13 cellular contexts compared by ENCODE assay signal in genomic region chr1:31787261-31787660, GRCh38. TPM values are rescaled to one million over a fixed set of nuclear protein-coding genes. Genes with fewer than 3 reads are reported as not detected.
DNase-seq lines count a peak whose midpoint lies in the region; ATAC-seq and TF ChIP-seq lines count a peak whose summit lies in the region.
"Had no signal": no experiment of that assay in that cellular context is flagged by ENCODE, and none has a peak within 500 bp of the region (broad histone marks: within the 10 kb centered on the region; RNA-seq: fewer than 3 reads in every experiment).

No MANE protein-coding gene starts in this region.

- no peak for TF ChIP-seq POLR2A in breast epithelium (IDR thresholded peaks at IDR 0.05)

- CTCF ChIA-PET in SK-N-SH (lab: Yijun Ruan, JAX): interaction anchor here (3.5 to 21.1 kb wide), 6 partner anchors 25 to 177 kb away, joined by 20 to 707 read pairs (median 68); partner anchors contain the start of genes ADGRB2 and SPOCD1
- CTCF ChIA-PET in HEK293 (lab: Yijun Ruan, JAX): interaction anchor here (0.6 to 3.1 kb wide), 4 partner anchors 20 to 224 kb away, joined by 3 to 51 read pairs (median 6); partner anchors contain the start of gene ADGRB2

- peak overlapping the region; percentile 88 for H3K4me3 Mint-ChIP-seq in nephron progenitor cell

- H3K27me3 ChIP-seq in SK-N-SH (ENCODE audit: insufficient read depth) (no peaks in the 10 kb centered on the region), breast epithelium (no peaks in the 10 kb centered on the region)
- H3K27me3 ChIP-seq: Peyer's patch had no signal

- H3K9me3 ChIP-seq in SK-N-SH: no peaks in the 10 kb centered on the region
- H3K9me3 ChIP-seq in HEK293 (ENCODE audit: control insufficient read depth, insufficient read depth, low read depth, low read length): no peaks in the 10 kb centered on the region
- no peaks in the 10 kb centered on the region for H3K9me3 ChIP-seq in breast epithelium
- H3K9me3 ChIP-seq: Peyer's patch had no signal

- H3K36me3 ChIP-seq in SK-N-SH (replicated peaks in 1 of 2; ENCODE audit: control insufficient read depth in 1 of 2, insufficient read depth in 2 of 2, low read length in 1 of 2) (no peaks in the 10 kb centered on the region), HEK293 (ENCODE audit: control insufficient read depth in 2 of 2, insufficient read depth in 1 of 2, low read length in 2 of 2) (no peaks in the 10 kb centered on the region), breast epithelium (no peaks in the 10 kb centered on the region)
- H3K36me3 ChIP-seq: Peyer's patch had no signal

- no peaks in the 10 kb centered on the region for H3K9me3 Mint-ChIP-seq in nephron progenitor cell

- no peak for TF ChIP-seq RAD21 in SK-N-SH (IDR thresholded peaks at IDR 0.05; ENCODE audit: low read length)

- peaks cover 12 to 75% of the 10 kb centered on the region in 2 experiments for H3K4me1 ChIP-seq in SK-N-SH (ENCODE audit: control insufficient read depth in 1 of 2, insufficient read depth in 2 of 2, low read depth in 1 of 2, low read length in 1 of 2)
- no peaks in the 10 kb centered on the region for H3K4me1 ChIP-seq in HEK293 (ENCODE audit: control insufficient read depth, insufficient read depth, low read length)
- peaks cover 0 to 5% of the 10 kb centered on the region in 2 donors for H3K4me1 ChIP-seq in breast epithelium

- no peaks in the 10 kb centered on the region for H3K9me2 ChIP-seq in SK-N-SH

- WGBS in SK-N-SH (ENCODE audit: low lambda C conversion rate): 94% methylated on average over 3 of the region's 3 CpGs

- H3K27ac Mint-ChIP-seq in nephron progenitor cell: no peak overlapping the region

- no peak overlapping the region for H3K9ac ChIP-seq in SK-N-SH

- peaks cover 9% of the 10 kb centered on the region for H3F3A ChIP-seq in SK-N-SH (replicated peaks; ENCODE audit: insufficient read depth)

- H3K36me3 Mint-ChIP-seq in nephron progenitor cell (ENCODE audit: low read depth): no peaks in the 10 kb centered on the region

- no peak for TF ChIP-seq EP300 in SK-N-SH (IDR thresholded peaks at IDR 0.05; ENCODE audit: borderline replicate concordance in 1 of 2, low read depth in 1 of 2, low read length in 1 of 2)

- POLR2A ChIA-PET in SK-N-SH (lab: Yijun Ruan, JAX) (interaction anchor here (0.6 kb wide), 1 partner anchor 333 kb away, joined by 3 read pairs; no protein-coding TSS in a partner anchor), HEK293 (lab: Yijun Ruan, JAX) (no interaction called here)

- intact Hi-C loops in breast epithelium (cut with DNase I; ENCODE audit: low total_unique reads): no loop called here

- no peaks in the 10 kb centered on the region for H3K79me2 ChIP-seq in SK-N-SH (ENCODE audit: insufficient read depth)

- H3K27me3 Mint-ChIP-seq in nephron progenitor cell (ENCODE audit: low read depth, poor library complexity): peaks cover 23% of the 10 kb centered on the region

- TF ChIP-seq CTCF in SK-N-SH (IDR thresholded peaks at IDR 0.05) (no peak), HEK293 (tag by site-specific recombination; IDR thresholded peaks at IDR 0.05) (no peak), breast epithelium (IDR thresholded peaks at IDR 0.05) (no peak), nephron progenitor cell (IDR thresholded peaks at IDR 0.05) (no peak)

- H3K4me3 ChIP-seq in SK-N-SH (ENCODE audit: low read depth in 2 of 2, low read length in 1 of 2) (no peak overlapping the region), HEK293 (ENCODE audit: low read depth, low read length) (no peak overlapping the region), breast epithelium (no peak overlapping the region)

- ATAC-seq in SK-N-SH treated with all-trans-retinoic acid at 6 μM for 48 hours (no peak), HG03442 (IDR thresholded peaks at IDR 0.05; ENCODE audit: unreplicated experiment) (no peak)

- H2AFZ ChIP-seq in SK-N-SH (ENCODE audit: low read depth): no peak overlapping the region

- H3K4me1 Mint-ChIP-seq in nephron progenitor cell: peaks cover 57% of the 10 kb centered on the region

- H3K4me2 ChIP-seq in SK-N-SH: peak overlapping the region; percentile 98; the same call in 1 of the 2 replicates

- no peaks in the 10 kb centered on the region for H4K20me1 ChIP-seq in SK-N-SH (ENCODE audit: insufficient read depth)

- H3K27ac ChIP-seq in SK-N-SH (ENCODE audit: low read depth in 2 of 2, low read length in 1 of 2) (peak overlapping the region in 1 of 2 experiments; percentile 65; a peak in 2 of 4 replicates), HEK293 (ENCODE audit: extremely low read depth, low read depth, low read length) (no peak overlapping the region), breast epithelium (peak overlapping the region; percentile 88 to 97)

- no peak for DNase-seq in SK-N-SH
- DNase-seq in breast epithelium (ENCODE audit: low spot score in 2 of 2): no peak
- no peak for DNase-seq in nephron progenitor cell
- no peak for DNase-seq in NOMO-1 (lab: John Stamatoyannopoulos, UW; ENCODE audit: unreplicated experiment in 2 of 2)
- no peak for DNase-seq in NCI-H1694 (lab: John Stamatoyannopoulos, UW)
- DNase-seq: 8988T, amniotic stem cell, NCI-H1930 had no signal

TF ChIP-seq in SK-N-SH, 30 proteins besides CTCF, POLR2A, EP300 and RAD21 (continues in another document):
- TF ChIP-seq FOXJ3 (CRISPR knock-in tag; IDR thresholded peaks at IDR 0.05): no peak
- TF ChIP-seq TCF12 (IDR thresholded peaks at IDR 0.05): no peak
- TF ChIP-seq NRF1 (IDR thresholded peaks at IDR 0.05; ENCODE audit: low read depth, low read length): no peak
- no peak for TF ChIP-seq USF2 (IDR thresholded peaks at IDR 0.05; ENCODE audit: borderline replicate concordance, low read depth, low read length)
- no peak for TF ChIP-seq RCOR1 (IDR thresholded peaks at IDR 0.05; ENCODE audit: low read length)
- TF ChIP-seq FOXM1 (IDR thresholded peaks at IDR 0.05; ENCODE audit: low read depth): no peak
- no peak for TF ChIP-seq CHD2 (IDR thresholded peaks at IDR 0.05; ENCODE audit: low read length, partially characterized antibody)
- no peak for TF ChIP-seq SMC3 (IDR thresholded peaks at IDR 0.05; ENCODE audit: low read depth, low read length)
- no peak for TF ChIP-seq NFIC (IDR thresholded peaks at IDR 0.05; ENCODE audit: borderline replicate concordance)

TF ChIP-seq in SK-N-SH treated with all-trans-retinoic acid at 6 μM for 48 hours, 23 proteins besides CTCF, POLR2A, EP300 and RAD21 (continues in another document):
- TF ChIP-seq PPARA (CRISPR knock-in tag; IDR thresholded peaks at IDR 0.05; ENCODE audit: borderline replicate concordance): no peak
- TF ChIP-seq ZNF565 (CRISPR knock-in tag; conservative IDR thresholded peaks at IDR 0.05; ENCODE audit: low read depth): no peak
- TF ChIP-seq ZNF70 (CRISPR knock-in tag; IDR thresholded peaks at IDR 0.05): no peak
- TF ChIP-seq ESRRG (CRISPR knock-in tag; IDR thresholded peaks at IDR 0.05): no peak
- no peak for TF ChIP-seq POU6F1 (CRISPR knock-in tag; IDR thresholded peaks at IDR 0.05; ENCODE audit: borderline replicate concordance, low read depth)

TF ChIP-seq in HEK293, 187 proteins besides CTCF, POLR2A, EP300 and RAD21:
- no peak for TF ChIP-seq KLF9 (tag by site-specific recombination; IDR thresholded peaks at IDR 0.05; ENCODE audit: low read depth)
- 0 out of 2 replicates have a peak, but pooled peaks have one; percentile 14 for TF ChIP-seq ZNF600 (tag by site-specific recombination; IDR thresholded peaks at IDR 0.05)
- no peak for TF ChIP-seq BCL11B (tag by site-specific recombination; IDR thresholded peaks at IDR 0.05; ENCODE audit: low read depth)
TF ChIP-seq in HEK293: peak in this region for 1.

RNA-seq across cellular contexts. Expression of gene ADGRB2, which starts 23.1 kb away (rescaled TPM):
- polyA plus RNA-seq in SK-N-SH (2012; rRNA removed): 10.6 and 13.0 TPM in 2 replicates
- polyA plus RNA-seq in SK-N-SH (2012; cell fraction: cytosol; rRNA removed): 4.3 and 8.4 TPM in 2 replicates
- polyA plus RNA-seq in SK-N-SH (2012; cell fraction: nucleus; rRNA removed): 41.8 and 66.9 TPM in 2 replicates
- total RNA-seq in breast epithelium: 1 to 10 TPM; 1.3 to 4.9 (median 2.9) TPM

RNA-seq across cellular contexts. Expression of gene SPOCD1, which starts 28.6 kb away (rescaled TPM):
- 10.7 and 12.5 TPM in 2 replicates for polyA plus RNA-seq in SK-N-SH (2012; rRNA removed)
- 3.8 and 5.7 TPM in 2 replicates for polyA plus RNA-seq in SK-N-SH (2012; cell fraction: cytosol; rRNA removed)
- polyA plus RNA-seq in SK-N-SH (2012; cell fraction: nucleus; rRNA removed): 42.6 and 46.9 TPM in 2 replicates
- total RNA-seq in breast epithelium: 10 to 100 TPM in 1 of 3 donors, 1 to 10 TPM in 1, under 1 TPM in 1; 0.15 to 11.1 (median 1.1) TPM
- total RNA-seq: skeletal muscle tissue had no signal
